ENCODE assay signal across 1 cellular context in the genomic region with DNA sequence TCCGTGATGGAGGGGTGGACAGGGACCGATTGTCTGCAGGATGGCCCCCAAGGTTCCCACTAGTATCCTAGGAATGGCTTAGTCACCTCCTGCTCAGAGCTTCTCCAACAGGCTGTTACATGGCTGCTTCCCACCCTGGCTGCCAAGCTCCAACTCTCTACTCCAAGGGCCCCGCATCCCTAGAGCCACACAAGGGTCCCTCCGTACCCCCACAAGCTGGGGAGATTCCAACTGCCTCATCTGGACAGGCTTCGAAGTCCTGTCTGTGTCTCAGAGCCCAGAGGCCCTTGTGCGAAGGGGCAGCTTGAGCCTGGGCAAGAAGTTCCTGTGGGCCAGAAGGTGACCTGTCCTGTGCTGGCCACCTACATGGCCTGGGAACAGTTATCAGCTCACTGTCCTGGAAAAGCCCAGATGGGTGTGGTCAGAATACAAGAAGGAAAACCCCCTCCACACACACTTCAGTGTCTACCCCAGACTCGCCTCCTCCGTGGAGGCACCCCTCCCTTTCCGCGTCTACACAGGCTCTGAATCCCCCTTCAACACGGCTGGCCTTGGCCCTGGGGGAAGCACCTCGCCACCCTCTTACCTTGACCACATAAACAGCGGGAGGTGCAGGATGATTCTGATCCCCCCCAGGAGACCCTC.
TF ChIP-seq lines count a peak whose summit lies in the region.

No MANE protein-coding gene starts in this region.

TF ChIP-seq in HEK293, 187 proteins besides CTCF, POLR2A, EP300 and RAD21 (continued from another document):
- TF ChIP-seq, protein P1, sequence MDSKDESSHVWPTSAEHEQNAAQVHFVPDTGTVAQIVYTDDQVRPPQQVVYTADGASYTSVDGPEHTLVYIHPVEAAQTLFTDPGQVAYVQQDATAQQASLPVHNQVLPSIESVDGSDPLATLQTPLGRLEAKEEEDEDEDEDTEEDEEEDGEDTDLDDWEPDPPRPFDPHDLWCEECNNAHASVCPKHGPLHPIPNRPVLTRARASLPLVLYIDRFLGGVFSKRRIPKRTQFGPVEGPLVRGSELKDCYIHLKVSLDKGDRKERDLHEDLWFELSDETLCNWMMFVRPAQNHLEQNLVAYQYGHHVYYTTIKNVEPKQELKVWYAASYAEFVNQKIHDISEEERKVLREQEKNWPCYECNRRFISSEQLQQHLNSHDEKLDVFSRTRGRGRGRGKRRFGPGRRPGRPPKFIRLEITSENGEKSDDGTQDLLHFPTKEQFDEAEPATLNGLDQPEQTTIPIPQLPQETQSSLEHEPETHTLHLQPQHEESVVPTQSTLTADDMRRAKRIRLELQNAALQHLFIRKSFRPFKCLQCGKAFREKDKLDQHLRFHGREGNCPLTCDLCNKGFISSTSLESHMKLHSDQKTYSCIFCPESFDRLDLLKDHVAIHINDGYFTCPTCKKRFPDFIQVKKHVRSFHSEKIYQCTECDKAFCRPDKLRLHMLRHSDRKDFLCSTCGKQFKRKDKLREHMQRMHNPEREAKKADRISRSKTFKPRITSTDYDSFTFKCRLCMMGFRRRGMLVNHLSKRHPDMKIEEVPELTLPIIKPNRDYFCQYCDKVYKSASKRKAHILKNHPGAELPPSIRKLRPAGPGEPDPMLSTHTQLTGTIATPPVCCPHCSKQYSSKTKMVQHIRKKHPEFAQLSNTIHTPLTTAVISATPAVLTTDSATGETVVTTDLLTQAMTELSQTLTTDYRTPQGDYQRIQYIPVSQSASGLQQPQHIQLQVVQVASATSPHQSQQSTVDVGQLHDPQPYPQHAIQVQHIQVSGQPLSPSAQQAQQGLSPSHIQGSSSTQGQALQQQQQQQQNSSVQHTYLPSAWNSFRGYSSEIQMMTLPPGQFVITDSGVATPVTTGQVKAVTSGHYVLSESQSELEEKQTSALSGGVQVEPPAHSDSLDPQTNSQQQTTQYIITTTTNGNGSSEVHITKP (tag by site-specific recombination; IDR thresholded peaks at IDR 0.05), result peak; percentile 51
- TF ChIP-seq ZNF391 (tag by site-specific recombination; IDR thresholded peaks at IDR 0.05; ENCODE audit: borderline replicate concordance, low read depth) (no peak), ZNF626 (tag by site-specific recombination; IDR thresholded peaks at IDR 0.05) (no peak)
